In the genomic region with DNA sequence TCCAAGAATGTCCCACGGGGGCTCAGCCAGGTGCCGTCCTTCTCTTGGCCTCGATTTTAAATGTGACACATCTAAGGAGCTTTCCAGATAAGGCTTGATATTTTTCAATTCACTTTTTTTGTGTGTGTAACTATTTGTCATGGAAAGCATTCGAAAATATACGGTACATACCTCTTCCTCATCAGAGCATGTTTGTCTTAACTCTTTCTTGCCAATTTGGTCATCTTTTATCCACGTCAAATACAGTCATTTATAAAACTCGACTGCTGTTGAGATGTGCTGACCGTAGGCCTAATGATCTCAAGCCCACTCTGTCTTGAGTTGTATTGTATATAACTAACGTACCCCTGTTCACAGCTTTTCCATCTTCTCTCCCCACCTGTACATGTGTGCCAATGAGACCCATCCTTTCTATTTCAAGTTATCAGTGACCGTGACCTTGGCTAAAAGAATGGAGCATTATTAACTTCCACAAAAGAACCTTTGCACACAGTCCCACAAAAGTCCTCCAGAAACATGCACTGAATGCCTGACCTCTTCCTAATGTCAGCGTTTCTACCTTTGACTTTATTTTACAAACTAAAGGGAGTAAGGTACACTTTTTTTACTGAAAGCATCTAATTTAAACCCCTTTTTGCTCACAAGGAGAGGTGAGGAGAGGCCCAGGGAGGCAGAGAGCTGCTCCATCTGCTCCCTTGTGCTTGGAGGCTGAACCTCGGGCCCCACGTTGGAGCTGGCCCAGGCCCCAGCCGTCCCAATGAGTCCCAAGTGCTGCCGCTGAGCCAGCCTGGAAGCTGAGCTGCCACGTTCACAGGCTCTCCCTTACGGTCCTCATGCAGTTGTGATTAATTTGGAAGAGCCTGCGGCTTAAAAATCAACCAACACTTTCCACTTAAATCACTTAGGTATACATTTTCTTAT, we compare ENCODE assay signal across 9 cellular contexts.
DNase-seq lines count a peak whose midpoint lies in the region; ATAC-seq, FAIRE-seq and TF ChIP-seq lines count a peak whose summit lies in the region.
"Had no signal": no experiment of that assay in that cellular context is flagged by ENCODE, and none has a peak within 500 bp of the region (broad histone marks: within the 10 kb centered on the region; RNA-seq: fewer than 3 reads in every experiment).

No MANE protein-coding gene starts in this region.

- CTCF ChIA-PET in HepG2 (lab: Yijun Ruan, JAX; ENCODE audit: low intra/inter-chr PET ratio, low total read pairs): no interaction called here

- in situ Hi-C loops in HepG2 (cut with HindIII; ENCODE audit: extremely low pct_ligation_motif_present, low pct_unique_long_range_greater_than_20kb): no loop called here

- H3K36me3 ChIP-seq in HepG2 (replicated peaks in 1 of 2; ENCODE audit: control insufficient read depth in 1 of 2, insufficient read depth in 2 of 2, low read length in 2 of 2) (peaks cover 0 to 6% of the 10 kb centered on the region in 2 experiments; a peak in 2 of 5 replicates), testis (ENCODE audit: low read depth, missing control alignments) (no peaks in the 10 kb centered on the region)
- H3K36me3 ChIP-seq: ovary had no signal

- no peak overlapping the region for H2AFZ ChIP-seq in HepG2 (ENCODE audit: low read length)

- TF ChIP-seq RAD21 in HepG2 (CRISPR knock-in tag; IDR thresholded peaks at IDR 0.05): no peak

- H3K27me3 ChIP-seq in HepG2 (ENCODE audit: control insufficient read depth in 1 of 2, insufficient read depth in 2 of 2, low read length in 2 of 2): no peaks in the 10 kb centered on the region
- no peaks in the 10 kb centered on the region for H3K27me3 ChIP-seq in testis
- H3K27me3 ChIP-seq: ovary had no signal

- WGBS in HepG2 (ENCODE audit: low lambda C conversion rate): 55% methylated on average over 16 of the region's 18 CpGs
- WGBS in testis, 2 donors: 34 to 47% methylated on average over 18 of the region's 18 CpGs

- H3K4me3 ChIP-seq in HepG2 (replicated peaks in 1 of 3; ENCODE audit: insufficient read depth in 1 of 3, low read depth in 2 of 3, low read length in 3 of 3) (no peak overlapping the region; a peak in 1 of 6 replicates), testis (no peak overlapping the region)
- H3K4me3 ChIP-seq: ovary had no signal

- TF ChIP-seq POLR2A in HepG2 (IDR thresholded peaks at IDR 0.05; ENCODE audit: insufficient read depth in 1 of 2, low read depth in 2 of 2, low read length in 2 of 2) (no peak), testis (IDR thresholded peaks at IDR 0.05) (no peak)

- peak overlapping the region; percentile 51 for H3K27ac ChIP-seq in cingulate gyrus (ENCODE audit: low read depth, low read length)
- H3K27ac ChIP-seq in HepG2 (ENCODE audit: extremely low read length, insufficient read depth, low read length): peak overlapping the region; percentile 65
- H3K27ac ChIP-seq in testis: peak overlapping the region; percentile 63 to 68
- H3K27ac ChIP-seq: ovary had no signal

- no peaks in the 10 kb centered on the region for H3K9me3 ChIP-seq in HepG2 (ENCODE audit: low read length)
- no peaks in the 10 kb centered on the region for H3K9me3 ChIP-seq in testis
- H3K9me3 ChIP-seq: ovary had no signal

- TF ChIP-seq EP300 in HepG2 (IDR thresholded peaks at IDR 0.05; ENCODE audit: low read depth in 2 of 2, low read length in 2 of 2): peak in 1 of 2 experiments; percentile 25; a peak in 1 of 4 replicates
- TF ChIP-seq EP300 in HepG2 (CRISPR knock-in tag; IDR thresholded peaks at IDR 0.05; ENCODE audit: borderline replicate concordance): no peak

- H4K20me1 ChIP-seq in HepG2 (ENCODE audit: insufficient read depth, low read length): no peaks in the 10 kb centered on the region

- DNase-seq in NCI-H510A (lab: John Stamatoyannopoulos, UW) (peak; percentile 48), HepG2 (ENCODE audit: low spot score) (peak; percentile 58), testis (peak; percentile 61), NCI-H748 (lab: John Stamatoyannopoulos, UW; ENCODE audit: unreplicated experiment) (no peak), foreskin melanocyte (no peak), left lobe of liver (ENCODE audit: low spot score) (no peak)
- DNase-seq: GOT3, ovary had no signal

- FAIRE-seq in HepG2 (lab: Jason Lieb, UNC): no peak

- no peaks in the 10 kb centered on the region for H3K79me2 ChIP-seq in HepG2 (ENCODE audit: insufficient read depth, low read length)

- H3K4me1 ChIP-seq in HepG2 (ENCODE audit: insufficient read depth, low read length) (peaks cover 30% of the 10 kb centered on the region), testis (peaks cover 27% of the 10 kb centered on the region)

- peak; percentile 88 for ATAC-seq in HepG2
- no peak for ATAC-seq in left lobe of liver

- no TSS peak for BruUV-seq in HepG2 (replicated peaks; lab: Mats Ljungman, UMichigan)

- peak overlapping the region; percentile 46 for H3K4me2 ChIP-seq in HepG2 (ENCODE audit: low read depth, low read length)

- POLR2A ChIA-PET in HepG2 (lab: Yijun Ruan, JAX): interaction anchor here (1.4 kb wide), 1 partner anchor 8 kb away, joined by 5 read pairs; no protein-coding TSS in a partner anchor

- intact Hi-C loops in HepG2 (cut with micrococcal nuclease; ENCODE audit: unreplicated experiment) (no loop called here), testis (cut with DNase I; ENCODE audit: low total_unique reads) (no loop called here)

- no peak for TF ChIP-seq CTCF in HepG2 (CRISPR knock-in tag; IDR thresholded peaks at IDR 0.05)
- TF ChIP-seq CTCF in testis (IDR thresholded peaks at IDR 0.05): no peak

- peak overlapping the region; percentile 45; the same call in 1 of the 2 replicates for H3K9ac ChIP-seq in HepG2 (ENCODE audit: insufficient read depth, low read depth, low read length)

TF ChIP-seq in HepG2, 621 proteins besides CTCF, POLR2A, EP300 and RAD21 (continues in another document):
- peak; percentile 16; the same call in 1 of the 2 replicates for TF ChIP-seq HDAC2 (CRISPR knock-in tag; IDR thresholded peaks at IDR 0.05)
- 0 out of 2 replicates have a peak, but pooled peaks have one; percentile 14 for TF ChIP-seq BCL6 (CRISPR knock-in tag; IDR thresholded peaks at IDR 0.05)
- no peak for TF ChIP-seq MTA3 (CRISPR knock-in tag; IDR thresholded peaks at IDR 0.05)
- TF ChIP-seq ZGPAT (CRISPR knock-in tag; IDR thresholded peaks at IDR 0.05): peak; percentile 24; the same call in 1 of the 2 replicates
- TF ChIP-seq RXRB (CRISPR knock-in tag; IDR thresholded peaks at IDR 0.05; ENCODE audit: borderline replicate concordance): peak; percentile 71
- 0 out of 2 replicates have a peak, but pooled peaks have one; percentile 5 for TF ChIP-seq FOXA3 (CRISPR knock-in tag; IDR thresholded peaks at IDR 0.05)
- 0 out of 2 replicates have a peak, but pooled peaks have one; percentile 4 for TF ChIP-seq SAP130 (CRISPR knock-in tag; IDR thresholded peaks at IDR 0.05; ENCODE audit: low read depth)
- TF ChIP-seq ZNF235 (CRISPR knock-in tag; IDR thresholded peaks at IDR 0.05; ENCODE audit: borderline replicate concordance): no peak
- no peak for TF ChIP-seq GATAD1 (CRISPR knock-in tag; IDR thresholded peaks at IDR 0.05)
- TF ChIP-seq ZBTB38 (CRISPR knock-in tag; IDR thresholded peaks at IDR 0.05): peak; percentile 82
- TF ChIP-seq ASH2L (IDR thresholded peaks at IDR 0.05; ENCODE audit: insufficient read length, low read depth, low read length): peak; percentile 26
- peak; percentile 25; the same call in 1 of the 2 replicates for TF ChIP-seq RARA (CRISPR knock-in tag; IDR thresholded peaks at IDR 0.05)
- TF ChIP-seq PPARG (CRISPR knock-in tag; conservative IDR thresholded peaks at IDR 0.05): peak; percentile 90
- TF ChIP-seq KDM5A (IDR thresholded peaks at IDR 0.05; ENCODE audit: borderline replicate concordance, low read length): no peak
- TF ChIP-seq ZNF207 (IDR thresholded peaks at IDR 0.05; ENCODE audit: borderline replicate concordance): no peak
- TF ChIP-seq NR2F6 (IDR thresholded peaks at IDR 0.05): peak; percentile 55
- peak; percentile 45 for TF ChIP-seq NR2F6 (CRISPR knock-in tag; IDR thresholded peaks at IDR 0.05)
- peak; percentile 43; the same call in 1 of the 2 replicates for TF ChIP-seq TBX2 (CRISPR knock-in tag; IDR thresholded peaks at IDR 0.05; ENCODE audit: borderline replicate concordance)
- TF ChIP-seq, protein P1, sequence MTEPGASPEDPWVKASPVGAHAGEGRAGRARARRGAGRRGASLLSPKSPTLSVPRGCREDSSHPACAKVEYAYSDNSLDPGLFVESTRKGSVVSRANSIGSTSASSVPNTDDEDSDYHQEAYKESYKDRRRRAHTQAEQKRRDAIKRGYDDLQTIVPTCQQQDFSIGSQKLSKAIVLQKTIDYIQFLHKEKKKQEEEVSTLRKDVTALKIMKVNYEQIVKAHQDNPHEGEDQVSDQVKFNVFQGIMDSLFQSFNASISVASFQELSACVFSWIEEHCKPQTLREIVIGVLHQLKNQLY (CRISPR knock-in tag; IDR thresholded peaks at IDR 0.05): peak; percentile 74
- TF ChIP-seq MIER3 (CRISPR knock-in tag; IDR thresholded peaks at IDR 0.05; ENCODE audit: borderline replicate concordance): no peak
- TF ChIP-seq U2AF2 (IDR thresholded peaks at IDR 0.05; ENCODE audit: low read depth, low read length): no peak
- no peak for TF ChIP-seq CEBPG (CRISPR knock-in tag; IDR thresholded peaks at IDR 0.05)
- TF ChIP-seq ATRX (CRISPR knock-in tag; IDR thresholded peaks at IDR 0.05; ENCODE audit: borderline replicate concordance): no peak

Comparison
In these comparisons a context has a peak if more than half of its experiments do, and no peak if none do; other contexts are left out.
1. DNase-seq: peak in NCI-H510A (single experiment), HepG2 (single experiment) and testis (single experiment); none in NCI-H748 (single experiment), foreskin melanocyte (single experiment) and left lobe of liver (single experiment).
2. Peak in every context shown above with its lines, with median percentiles within 50 percentile points of each other: H3K27ac ChIP-seq.